1 cellular context compared by ENCODE assay signal in the genomic region with DNA sequence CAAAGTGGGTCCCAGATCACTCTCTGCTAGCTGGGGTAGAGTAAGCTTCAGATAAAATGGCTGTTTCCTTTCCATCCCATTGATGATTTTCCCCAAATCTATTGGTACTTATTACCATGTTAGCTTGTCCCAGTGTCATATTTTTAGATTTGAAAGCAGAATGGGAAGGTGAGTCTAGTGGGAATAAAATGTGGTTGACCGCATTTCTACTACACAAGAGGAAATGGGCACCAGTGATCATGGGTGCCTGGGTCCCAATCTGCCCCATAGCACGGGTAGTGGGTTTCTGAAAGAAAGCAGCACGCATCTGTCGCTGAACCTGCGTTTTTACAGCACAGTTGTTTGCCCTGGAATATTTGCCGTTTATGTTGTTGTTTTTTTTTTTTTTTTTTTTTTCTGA.
TF ChIP-seq lines count a peak whose summit lies in the region.

No MANE protein-coding gene starts in this region.

TF ChIP-seq in GM12878, 131 proteins besides CTCF, POLR2A, EP300 and RAD21 (continued from another document):
- TF ChIP-seq, protein P1, sequence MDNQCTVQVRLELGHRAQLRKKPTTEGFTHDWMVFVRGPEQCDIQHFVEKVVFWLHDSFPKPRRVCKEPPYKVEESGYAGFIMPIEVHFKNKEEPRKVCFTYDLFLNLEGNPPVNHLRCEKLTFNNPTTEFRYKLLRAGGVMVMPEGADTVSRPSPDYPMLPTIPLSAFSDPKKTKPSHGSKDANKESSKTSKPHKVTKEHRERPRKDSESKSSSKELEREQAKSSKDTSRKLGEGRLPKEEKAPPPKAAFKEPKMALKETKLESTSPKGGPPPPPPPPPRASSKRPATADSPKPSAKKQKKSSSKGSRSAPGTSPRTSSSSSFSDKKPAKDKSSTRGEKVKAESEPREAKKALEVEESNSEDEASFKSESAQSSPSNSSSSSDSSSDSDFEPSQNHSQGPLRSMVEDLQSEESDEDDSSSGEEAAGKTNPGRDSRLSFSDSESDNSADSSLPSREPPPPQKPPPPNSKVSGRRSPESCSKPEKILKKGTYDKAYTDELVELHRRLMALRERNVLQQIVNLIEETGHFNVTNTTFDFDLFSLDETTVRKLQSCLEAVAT (IDR thresholded peaks at IDR 0.05): no peak
- peak; percentile 52 for TF ChIP-seq MEF2B (IDR thresholded peaks at IDR 0.05; ENCODE audit: partially characterized antibody, poor library complexity, severe bottlenecking)
- no peak for TF ChIP-seq MXI1 (IDR thresholded peaks at IDR 0.05; ENCODE audit: low read depth, low read length)
- TF ChIP-seq PML (IDR thresholded peaks at IDR 0.05; ENCODE audit: low read length): no peak
- TF ChIP-seq IRF4 (IDR thresholded peaks at IDR 0.05; ENCODE audit: low read depth, low read length): 0 out of 2 replicates have a peak, but pooled peaks have one; percentile 19
- TF ChIP-seq HDAC2 (IDR thresholded peaks at IDR 0.05): no peak
- peak; percentile 60 for TF ChIP-seq IKZF1 (conservative IDR thresholded peaks at IDR 0.05)
- TF ChIP-seq, protein P2, sequence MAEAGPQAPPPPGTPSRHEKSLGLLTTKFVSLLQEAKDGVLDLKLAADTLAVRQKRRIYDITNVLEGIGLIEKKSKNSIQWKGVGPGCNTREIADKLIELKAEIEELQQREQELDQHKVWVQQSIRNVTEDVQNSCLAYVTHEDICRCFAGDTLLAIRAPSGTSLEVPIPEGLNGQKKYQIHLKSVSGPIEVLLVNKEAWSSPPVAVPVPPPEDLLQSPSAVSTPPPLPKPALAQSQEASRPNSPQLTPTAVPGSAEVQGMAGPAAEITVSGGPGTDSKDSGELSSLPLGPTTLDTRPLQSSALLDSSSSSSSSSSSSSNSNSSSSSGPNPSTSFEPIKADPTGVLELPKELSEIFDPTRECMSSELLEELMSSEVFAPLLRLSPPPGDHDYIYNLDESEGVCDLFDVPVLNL (IDR thresholded peaks at IDR 0.05; ENCODE audit: low read depth, low read length): no peak
- peak; percentile 48; the same call in 1 of the 2 replicates for TF ChIP-seq SPI1 (IDR thresholded peaks at IDR 0.05; ENCODE audit: borderline replicate concordance, insufficient read depth, low read depth, low read length)
- 0 out of 2 replicates have a peak, but pooled peaks have one; percentile 26 for TF ChIP-seq CREM (IDR thresholded peaks at IDR 0.05; ENCODE audit: low read depth)
- TF ChIP-seq ZNF207 (IDR thresholded peaks at IDR 0.05; ENCODE audit: borderline replicate concordance): no peak
- no peak for TF ChIP-seq STAT1 (conservative IDR thresholded peaks at IDR 0.05)
- peak; percentile 92 for TF ChIP-seq RUNX3 (IDR thresholded peaks at IDR 0.05; ENCODE audit: low read length)
- TF ChIP-seq NFIC (IDR thresholded peaks at IDR 0.05; ENCODE audit: low read depth, low read length): 0 out of 2 replicates have a peak, but pooled peaks have one; percentile 23
